8 cellular contexts compared by ENCODE assay signal in the genomic region with DNA sequence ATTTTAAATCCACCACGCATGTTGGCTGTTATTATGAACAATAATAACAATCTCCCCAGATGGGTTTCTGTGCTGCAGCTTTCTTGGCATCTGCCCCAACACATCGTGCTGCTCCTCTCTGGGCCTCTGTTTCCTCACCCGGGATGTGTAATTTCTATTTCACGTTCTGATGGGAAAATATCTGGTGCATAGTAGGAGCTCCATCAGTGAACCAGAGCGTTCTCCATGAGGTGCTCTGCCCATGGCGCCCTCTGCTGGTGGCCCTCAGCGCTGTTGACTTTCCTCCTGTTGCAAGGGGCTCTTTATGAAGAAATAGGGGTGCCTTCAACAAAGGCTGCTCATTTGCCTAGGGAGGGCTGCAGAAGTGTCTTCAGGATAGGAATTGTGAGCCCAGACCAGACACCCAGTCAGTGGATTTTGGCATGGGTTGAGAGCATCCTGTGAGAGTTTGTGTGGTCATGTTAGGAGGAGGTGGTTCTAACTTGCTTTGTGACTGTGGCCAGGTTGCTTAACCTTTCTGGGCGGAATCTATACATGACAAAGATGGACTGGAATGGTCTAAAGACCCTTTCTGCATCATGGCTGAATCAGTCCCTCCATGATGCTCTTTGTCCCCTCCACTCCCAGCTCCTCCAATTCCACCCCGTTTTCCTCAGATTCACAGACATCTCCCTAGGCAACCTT. TPM values are rescaled to one million over a fixed set of nuclear protein-coding genes. Genes with fewer than 3 reads are reported as not detected.
A peak's percentile ranks its signal among the peaks of the same experiment; 100 is the strongest.
DNase-seq lines count a peak whose midpoint lies in the region; ATAC-seq, FAIRE-seq and TF ChIP-seq lines count a peak whose summit lies in the region.

No MANE protein-coding gene starts in this region.

- H3K4me1 ChIP-seq in HepG2 (ENCODE audit: insufficient read depth, low read length): peaks cover 6% of the 10 kb centered on the region

- peak; percentile 70 for TF ChIP-seq CTCF in CD4-positive, alpha-beta T cell (IDR thresholded peaks at IDR 0.05)
- TF ChIP-seq CTCF in HL-60 (IDR thresholded peaks at IDR 0.05; ENCODE audit: insufficient read depth, low read length): peak; percentile 84
- peak; percentile 89 for TF ChIP-seq CTCF in HepG2 (CRISPR knock-in tag; IDR thresholded peaks at IDR 0.05)

- no peak overlapping the region for H3K4me3 ChIP-seq in HL-60 (replicated peaks; ENCODE audit: insufficient read depth, low read length)
- no peak overlapping the region for H3K4me3 ChIP-seq in HepG2 (replicated peaks in 1 of 3; ENCODE audit: insufficient read depth in 1 of 3, low read depth in 2 of 3, low read length in 3 of 3)

- no peaks in the 10 kb centered on the region for H3K4me1 Mint-ChIP-seq in CD4-positive, alpha-beta T cell (ENCODE audit: low read depth)

- H3K27ac ChIP-seq in CD4-positive, alpha-beta T cell (ENCODE audit: low read depth, low read length): no peak overlapping the region
- no peak overlapping the region for H3K27ac ChIP-seq in HL-60 (replicated peaks)
- no peak overlapping the region for H3K27ac ChIP-seq in HepG2 (ENCODE audit: extremely low read length, insufficient read depth, low read length)

- TF ChIP-seq POLR2A in HepG2 (IDR thresholded peaks at IDR 0.05; ENCODE audit: insufficient read depth in 1 of 2, low read depth in 2 of 2, low read length in 2 of 2): no peak

- no peak overlapping the region for H2AFZ ChIP-seq in HepG2 (ENCODE audit: low read length)

- no peaks in the 10 kb centered on the region for H3K9me3 Mint-ChIP-seq in CD4-positive, alpha-beta T cell

- H3K4me2 ChIP-seq in HepG2 (ENCODE audit: low read depth, low read length): no peak overlapping the region

- intact Hi-C loops in CD4-positive, alpha-beta T cell (cut with DNase I, micrococcal nuclease): loop anchor here (1.0 to 5.0 kb wide), 2 partner anchors 313 to 315 kb away; no protein-coding TSS in a partner anchor
- intact Hi-C loops in HepG2 (cut with micrococcal nuclease; ENCODE audit: unreplicated experiment): loop anchor here (1.0 kb wide), 1 partner anchor 106 kb away; no protein-coding TSS in a partner anchor

- ATAC-seq in CD4-positive, alpha-beta T cell (ENCODE audit: poor library complexity): no peak
- ATAC-seq in HepG2 (peak; percentile 55), GM19035 (IDR thresholded peaks at IDR 0.05; ENCODE audit: unreplicated experiment) (no peak)

- H3K9ac ChIP-seq in HepG2 (ENCODE audit: insufficient read depth, low read depth, low read length): no peak overlapping the region

- H3K4me3 Mint-ChIP-seq in CD4-positive, alpha-beta T cell: no peak overlapping the region

- WGBS in HepG2 (ENCODE audit: low lambda C conversion rate): 15% methylated on average over 9 of the region's 9 CpGs

- peak; percentile 79 for TF ChIP-seq RAD21 in HepG2 (CRISPR knock-in tag; IDR thresholded peaks at IDR 0.05)

- in situ Hi-C loops in T47D (cut with HindIII; ENCODE audit: low pct_unique_long_range_greater_than_20kb, low sequenced_read_pairs): no loop called here
- in situ Hi-C loops in HepG2 (cut with HindIII; ENCODE audit: extremely low pct_ligation_motif_present, low pct_unique_long_range_greater_than_20kb): no loop called here

- TF ChIP-seq EP300 in HepG2 (IDR thresholded peaks at IDR 0.05; ENCODE audit: low read depth in 2 of 2, low read length in 2 of 2): no peak
- TF ChIP-seq EP300 in HepG2 (CRISPR knock-in tag; IDR thresholded peaks at IDR 0.05; ENCODE audit: borderline replicate concordance): no peak

- H3K79me2 ChIP-seq in HepG2 (ENCODE audit: insufficient read depth, low read length): no peaks in the 10 kb centered on the region

- H3K36me3 ChIP-seq in HepG2 (replicated peaks in 1 of 2; ENCODE audit: control insufficient read depth in 1 of 2, insufficient read depth in 2 of 2, low read length in 2 of 2): no peaks in the 10 kb centered on the region

- DNase-seq in CD4-positive, alpha-beta T cell: peak; percentile 20 to 65 (median 44)
- DNase-seq in HL-60 (ENCODE audit: low read depth in 1 of 2, low spot score in 1 of 2) (peak in 1 of 2 experiments; percentile 43), UCSD-AML1 (lab: John Stamatoyannopoulos, UW; ENCODE audit: unreplicated experiment) (peak; percentile 66), T47D (ENCODE audit: low read depth in 1 of 2, low spot score in 1 of 2) (peak; percentile 57 to 86), HepG2 (ENCODE audit: low spot score) (peak; percentile 48), DMS153 treated with DMSO at 0.1 percent for 48 hours (lab: John Stamatoyannopoulos, UW; ENCODE audit: unreplicated experiment) (no peak)
- DNase-seq in stimulated activated CD8-positive, alpha-beta memory T cell treated with anti-CD3 and anti-CD28 coated beads, Interleukin-2, amount 100 ng/mL, for 1 hour (ENCODE audit: low read depth in 2 of 2): peak; percentile 34 to 53

- CTCF ChIA-PET in CD4-positive, alpha-beta T cell (lab: Charles Lee): interaction anchor here (0.6 to 1.7 kb wide), 4 partner anchors 15 to 380 kb away, joined by 3 to 6 read pairs (median 4); a partner anchor contains a TSS
- CTCF ChIA-PET in HepG2 (lab: Yijun Ruan, JAX; ENCODE audit: low intra/inter-chr PET ratio, low total read pairs): interaction anchor here (0.6 to 3.9 kb wide), 7 partner anchors 15 to 106 kb away, joined by 3 to 32 read pairs (median 4); a partner anchor contains a TSS

- no TSS peak for BruUV-seq in HepG2 (replicated peaks; lab: Mats Ljungman, UMichigan)

- peaks cover 65% of the 10 kb centered on the region for H3K27me3 ChIP-seq in CD4-positive, alpha-beta T cell (ENCODE audit: control insufficient read depth, insufficient read depth, low read length)
- H3K27me3 ChIP-seq in HL-60 (ENCODE audit: insufficient read depth, poor library complexity, severe bottlenecking): peaks cover 29% of the 10 kb centered on the region
- H3K27me3 ChIP-seq in HepG2 (ENCODE audit: control insufficient read depth in 1 of 2, insufficient read depth in 2 of 2, low read length in 2 of 2): peaks cover 13 to 64% of the 10 kb centered on the region in 2 experiments; a peak in 4 of 5 replicates

- H3K9me3 ChIP-seq in CD4-positive, alpha-beta T cell (ENCODE audit: control insufficient read depth, low read length): no peaks in the 10 kb centered on the region
- H3K9me3 ChIP-seq in HepG2 (ENCODE audit: low read length): no peaks in the 10 kb centered on the region

- H3K27ac Mint-ChIP-seq in CD4-positive, alpha-beta T cell: no peak overlapping the region

- H3K36me3 Mint-ChIP-seq in CD4-positive, alpha-beta T cell (ENCODE audit: low read depth): no peaks in the 10 kb centered on the region

- H3K27me3 Mint-ChIP-seq in CD4-positive, alpha-beta T cell: peaks cover 79% of the 10 kb centered on the region

- POLR2A ChIA-PET in CD4-positive, alpha-beta T cell (lab: Charles Lee): no interaction called here
- POLR2A ChIA-PET in HepG2 (lab: Yijun Ruan, JAX): interaction anchor here (1.4 kb wide), 1 partner anchor 21 kb away, joined by 5 read pairs; no protein-coding TSS in a partner anchor

- peak; percentile 90 for FAIRE-seq in HepG2 (lab: Jason Lieb, UNC)

- H4K20me1 ChIP-seq in HepG2 (ENCODE audit: insufficient read depth, low read length): no peaks in the 10 kb centered on the region

RNA-seq across cellular contexts. Expression of a gene that starts 8.1 kb away (rescaled TPM):
- not detected for total RNA-seq in CD4-positive, alpha-beta T cell
- not detected in 2 replicates for total RNA-seq in HepG2 (2016; rRNA removed; fragmentation: Illumina TruSeq; extraction: Trizol)
- not detected in 2 replicates for total RNA-seq in HepG2 (2016; cell fraction: cytosol; rRNA removed; fragmentation: Illumina TruSeq; extraction: Trizol; ENCODE audit: low read depth)
- total RNA-seq in HepG2 (2016; cell fraction: insoluble cytoplasmic fraction; rRNA removed; fragmentation: Illumina TruSeq; extraction: Trizol): not detected in 2 replicates
- total RNA-seq in HepG2 (2016; cell fraction: membrane; rRNA removed; fragmentation: Illumina TruSeq; extraction: Trizol): not detected in 2 replicates
- not detected in 2 replicates for total RNA-seq in HepG2 (2016; cell fraction: nucleus; rRNA removed; fragmentation: Illumina TruSeq; extraction: Trizol)
- polyA plus RNA-seq in HepG2 (2011; rRNA removed): not detected in 2 replicates
- polyA plus RNA-seq in HepG2 (2011; cell fraction: cytosol; rRNA removed): not detected in 2 replicates
- polyA plus RNA-seq in HepG2 (2011; cell fraction: nucleus; rRNA removed): not detected in 2 replicates
- not detected in 2 replicates for polyA plus RNA-seq in HepG2 (2012)
- polyA plus RNA-seq in HepG2 (2016; cell fraction: cytosol; fragmentation: Illumina TruSeq; extraction: Trizol; ENCODE audit: low read depth): not detected in 2 replicates
- not detected in 2 replicates for polyA plus RNA-seq in HepG2 (2016; cell fraction: insoluble cytoplasmic fraction; fragmentation: Illumina TruSeq; extraction: Trizol; ENCODE audit: low read depth)
- polyA plus RNA-seq in HepG2 (2016; cell fraction: membrane; fragmentation: Illumina TruSeq; extraction: Trizol; ENCODE audit: low read depth): not detected in 2 replicates
- not detected in 2 replicates for polyA plus RNA-seq in HepG2 (2016; cell fraction: nucleus; fragmentation: Illumina TruSeq; extraction: Trizol; ENCODE audit: insufficient read depth, low read depth)
- polyA minus RNA-seq in HepG2 (2011; rRNA and poly(A)+ RNA removed; ENCODE audit: low replicate concordance): not detected in 2 replicates
- not detected in 2 replicates for polyA minus RNA-seq in HepG2 (2011; cell fraction: cytosol; rRNA and poly(A)+ RNA removed)
- not detected in 2 replicates for polyA minus RNA-seq in HepG2 (2011; cell fraction: nucleus; rRNA and poly(A)+ RNA removed)

RNA-seq across cellular contexts. Expression of a gene that starts 14.5 kb away (rescaled TPM):
- 1 to 10 TPM; 1.2 to 1.4 TPM for total RNA-seq in CD4-positive, alpha-beta T cell
- 87.7 and 98.2 TPM in 2 replicates for total RNA-seq in HepG2 (2016; rRNA removed; fragmentation: Illumina TruSeq; extraction: Trizol)
- 26.2 and 26.7 TPM in 2 replicates for total RNA-seq in HepG2 (2016; cell fraction: cytosol; rRNA removed; fragmentation: Illumina TruSeq; extraction: Trizol; ENCODE audit: low read depth)
- total RNA-seq in HepG2 (2016; cell fraction: insoluble cytoplasmic fraction; rRNA removed; fragmentation: Illumina TruSeq; extraction: Trizol): 85.6 and 95.5 TPM in 2 replicates
- total RNA-seq in HepG2 (2016; cell fraction: membrane; rRNA removed; fragmentation: Illumina TruSeq; extraction: Trizol): 86.8 and 92.3 TPM in 2 replicates
- 37.3 and 40.4 TPM in 2 replicates for total RNA-seq in HepG2 (2016; cell fraction: nucleus; rRNA removed; fragmentation: Illumina TruSeq; extraction: Trizol)
- polyA plus RNA-seq in HepG2 (2011; rRNA removed): 29.9 and 41.3 TPM in 2 replicates
- polyA plus RNA-seq in HepG2 (2011; cell fraction: cytosol; rRNA removed): 26.1 and 37.8 TPM in 2 replicates
- 10.4 and 16.8 TPM in 2 replicates for polyA plus RNA-seq in HepG2 (2011; cell fraction: nucleus; rRNA removed)
- 39.7 and 59.3 TPM in 2 replicates for polyA plus RNA-seq in HepG2 (2012)
- polyA plus RNA-seq in HepG2 (2016; cell fraction: cytosol; fragmentation: Illumina TruSeq; extraction: Trizol; ENCODE audit: low read depth): 18.8 and 21.5 TPM in 2 replicates
- polyA plus RNA-seq in HepG2 (2016; cell fraction: insoluble cytoplasmic fraction; fragmentation: Illumina TruSeq; extraction: Trizol; ENCODE audit: low read depth): 78.8 and 84.6 TPM in 2 replicates
- polyA plus RNA-seq in HepG2 (2016; cell fraction: membrane; fragmentation: Illumina TruSeq; extraction: Trizol; ENCODE audit: low read depth): 49.8 and 51.3 TPM in 2 replicates
- polyA plus RNA-seq in HepG2 (2016; cell fraction: nucleus; fragmentation: Illumina TruSeq; extraction: Trizol; ENCODE audit: insufficient read depth, low read depth): 53.3 and 55.5 TPM in 2 replicates
- polyA minus RNA-seq in HepG2 (2011; rRNA and poly(A)+ RNA removed; ENCODE audit: low replicate concordance): 29.6 and 43.5 TPM in 2 replicates
- polyA minus RNA-seq in HepG2 (2011; cell fraction: cytosol; rRNA and poly(A)+ RNA removed): 17.1 and 26.2 TPM in 2 replicates
- polyA minus RNA-seq in HepG2 (2011; cell fraction: nucleus; rRNA and poly(A)+ RNA removed): 8.4 and 15.7 TPM in 2 replicates

RNA-seq across cellular contexts. Expression of a gene that starts 57.4 kb away (rescaled TPM):
- total RNA-seq in CD4-positive, alpha-beta T cell: not detected
- not detected in 2 replicates for total RNA-seq in HepG2 (2016; rRNA removed; fragmentation: Illumina TruSeq; extraction: Trizol)
- not detected in 2 replicates for total RNA-seq in HepG2 (2016; cell fraction: cytosol; rRNA removed; fragmentation: Illumina TruSeq; extraction: Trizol; ENCODE audit: low read depth)
- total RNA-seq in HepG2 (2016; cell fraction: insoluble cytoplasmic fraction; rRNA removed; fragmentation: Illumina TruSeq; extraction: Trizol): not detected in 2 replicates
- not detected in 2 replicates for total RNA-seq in HepG2 (2016; cell fraction: membrane; rRNA removed; fragmentation: Illumina TruSeq; extraction: Trizol)
- not detected in 2 replicates for total RNA-seq in HepG2 (2016; cell fraction: nucleus; rRNA removed; fragmentation: Illumina TruSeq; extraction: Trizol)
- polyA plus RNA-seq in HepG2 (2011; rRNA removed): not detected in 2 replicates
- polyA plus RNA-seq in HepG2 (2011; cell fraction: cytosol; rRNA removed): not detected in 2 replicates
- polyA plus RNA-seq in HepG2 (2011; cell fraction: nucleus; rRNA removed): not detected in 2 replicates
- not detected in 2 replicates for polyA plus RNA-seq in HepG2 (2012)
- polyA plus RNA-seq in HepG2 (2016; cell fraction: cytosol; fragmentation: Illumina TruSeq; extraction: Trizol; ENCODE audit: low read depth): not detected in 2 replicates
- not detected in 2 replicates for polyA plus RNA-seq in HepG2 (2016; cell fraction: insoluble cytoplasmic fraction; fragmentation: Illumina TruSeq; extraction: Trizol; ENCODE audit: low read depth)
- polyA plus RNA-seq in HepG2 (2016; cell fraction: membrane; fragmentation: Illumina TruSeq; extraction: Trizol; ENCODE audit: low read depth): not detected in 2 replicates
- polyA plus RNA-seq in HepG2 (2016; cell fraction: nucleus; fragmentation: Illumina TruSeq; extraction: Trizol; ENCODE audit: insufficient read depth, low read depth): not detected in 2 replicates
- not detected in 2 replicates for polyA minus RNA-seq in HepG2 (2011; rRNA and poly(A)+ RNA removed; ENCODE audit: low replicate concordance)
- not detected in 2 replicates for polyA minus RNA-seq in HepG2 (2011; cell fraction: cytosol; rRNA and poly(A)+ RNA removed)
- not detected in 2 replicates for polyA minus RNA-seq in HepG2 (2011; cell fraction: nucleus; rRNA and poly(A)+ RNA removed)

Comparison
In these comparisons a context has a peak if more than half of its experiments do, and no peak if none do; other contexts are left out.
1. RNA of a gene that starts 14.5 kb away (total RNA-seq): 26.2 to 98.2 TPM in HepG2; 1.2 to 1.4 TPM in CD4-positive, alpha-beta T cell; every median in the first group is over 10 times any median in the second.
2. Peak in every context shown above with its lines, with median percentiles within 50 percentile points of each other: CTCF ChIP-seq.